ENCODE assay signal across 13 cellular contexts in genomic region chr5:122874179-122874875, GRCh38.
"Had no signal": no experiment of that assay in that cellular context is flagged by ENCODE, and none has a peak within 500 bp of the region (broad histone marks: within the 10 kb centered on the region; RNA-seq: fewer than 3 reads in every experiment).

No MANE protein-coding gene starts in this region.

- ATAC-seq: activated CD8-positive, alpha-beta memory T cell treated with anti-CD3 and anti-CD28 coated beads, Interleukin-2, amount 10 ng/mL, durations not matched to agents 7 days and 5 days; naive thymus-derived CD4-positive, alpha-beta T cell; stimulated activated effector memory CD8-positive, alpha-beta T cell treated with anti-CD3 and anti-CD28 coated beads, Interleukin-12 subunit alpha, Interleukin-12 subunit beta, amount 100 ng/mL, for 72 hours had no signal

- H3K27me3 ChIP-seq: tibial nerve had no signal

- H3K4me3 ChIP-seq: left ventricle myocardium inferior, tibial nerve had no signal

- H3K9me3 ChIP-seq: left ventricle myocardium inferior, tibial nerve had no signal

- H3K27ac ChIP-seq: left ventricle myocardium inferior had no signal

- H3K36me3 ChIP-seq: left ventricle myocardium inferior had no signal

- FAIRE-seq: bronchial epithelial cell, small intestine had no signal

- DNase-seq: activated CD4-positive, alpha-beta T cell treated with anti-CD3 and anti-CD28 coated beads, Interleukin-2, amount 50 U/mL, for 48 hours; activated CD4-positive, CD25-positive, alpha-beta regulatory T cell treated with anti-CD3 and anti-CD28 coated beads, Interleukin-2, amount 50 U/mL, for 72 hours; activated CD8-positive, alpha-beta memory T cell treated with anti-CD3 and anti-CD28 coated beads, Interleukin-2, amount 10 ng/mL, durations not matched to agents 7 days and 5 days; activated gamma-delta T cell; activated T-cell treated with anti-CD3 and anti-CD28 coated beads, Interleukin-2, amount 50 U/mL, for 24 hours; anterior cingulate cortex; left ventricle myocardium inferior; naive thymus-derived CD4-positive, alpha-beta T cell; posterior cingulate gyrus; small intestine had no signal
